1 cellular context compared by ENCODE assay signal in genomic region chr6:44154067-44154466, GRCh38.
TF ChIP-seq lines count a peak whose summit lies in the region.

No MANE protein-coding gene starts in this region.

TF ChIP-seq in K562, 482 proteins besides CTCF, POLR2A, EP300 and RAD21:
- TF ChIP-seq ZNF431 (CRISPR knock-in tag; IDR thresholded peaks at IDR 0.05) (no peak), FOSL1 (tag; conservative IDR thresholded peaks at IDR 0.05) (no peak), RBFOX2 (IDR thresholded peaks at IDR 0.05; ENCODE audit: low read depth, low read length) (peak; percentile 34; the same call in 1 of the 2 replicates), PRDM10 (IDR thresholded peaks at IDR 0.05; ENCODE audit: partially characterized antibody) (no peak)
